ENCODE assay signal across 16 cellular contexts in the genomic region with DNA sequence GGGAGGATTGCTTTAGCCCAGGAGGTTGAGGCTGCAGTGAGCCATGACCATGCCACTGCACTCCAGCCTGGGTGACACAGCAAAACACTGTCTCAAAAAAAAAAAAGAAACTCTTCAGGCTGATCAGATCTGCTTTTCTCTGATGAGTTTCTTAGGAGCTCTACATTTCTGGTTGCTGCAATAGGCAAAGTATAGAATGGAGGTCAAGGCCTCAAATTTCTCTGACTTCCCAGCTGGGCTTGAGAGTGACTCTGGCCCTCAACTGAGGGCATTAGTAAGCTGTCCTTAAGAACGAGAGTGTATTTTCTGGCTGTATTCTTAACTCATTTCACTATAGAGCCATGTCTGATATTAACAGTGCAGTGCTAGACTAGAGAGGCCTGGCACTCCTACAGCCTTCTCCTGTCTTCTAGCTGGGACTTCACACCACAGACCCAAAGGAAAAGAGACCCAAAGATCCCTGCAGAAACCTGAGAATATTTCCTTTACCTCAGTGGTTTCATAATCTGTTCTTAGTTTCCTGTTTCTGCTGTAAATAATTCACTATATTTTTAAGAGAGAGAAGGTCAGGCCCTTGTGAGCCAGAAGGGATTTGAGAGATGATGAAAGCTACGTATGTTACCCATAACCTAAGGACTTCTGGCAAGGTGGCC. TPM values are rescaled to one million over a fixed set of nuclear protein-coding genes. Genes with fewer than 3 reads are reported as not detected.
DNase-seq lines count a peak whose midpoint lies in the region; ATAC-seq and TF ChIP-seq lines count a peak whose summit lies in the region.
"Had no signal": no experiment of that assay in that cellular context is flagged by ENCODE, and none has a peak within 500 bp of the region (broad histone marks: within the 10 kb centered on the region; RNA-seq: fewer than 3 reads in every experiment).

No MANE protein-coding gene starts in this region.

- peaks cover 21% of the 10 kb centered on the region for H3K9me3 Mint-ChIP-seq in nephron progenitor cell

- no peak overlapping the region for H3K4me3 Mint-ChIP-seq in nephron progenitor cell
- H3K4me3 Mint-ChIP-seq: activated naive CD8-positive, alpha-beta T cell treated with anti-CD3 and anti-CD28 coated beads, Interleukin-2, amount 10 ng/mL, durations not matched to agents 7 days and 5 days; HFFc6 had no signal

- peaks cover 9% of the 10 kb centered on the region for H3K36me3 Mint-ChIP-seq in nephron progenitor cell (ENCODE audit: low read depth)

- H3K27ac ChIP-seq in HL-60 (replicated peaks), result peak overlapping the region; percentile 74
- H3K27ac ChIP-seq: psoas muscle had no signal

- ATAC-seq in GM18909 (IDR thresholded peaks at IDR 0.05; ENCODE audit: poor library complexity, unreplicated experiment), result peak; percentile 82
- peak; percentile 53 for ATAC-seq in HG02610 (IDR thresholded peaks at IDR 0.05; ENCODE audit: unreplicated experiment)
- ATAC-seq: psoas muscle had no signal

- no peaks in the 10 kb centered on the region for H3K27me3 Mint-ChIP-seq in nephron progenitor cell (ENCODE audit: low read depth, poor library complexity)
- H3K27me3 Mint-ChIP-seq: activated naive CD8-positive, alpha-beta T cell treated with anti-CD3 and anti-CD28 coated beads, Interleukin-2, amount 10 ng/mL, durations not matched to agents 7 days and 5 days had no signal

- DNase-seq in HL-60 (ENCODE audit: low read depth in 1 of 2, low spot score in 1 of 2) (no peak), nephron progenitor cell (no peak), NCI-H748 treated with DMSO at 0.1 percent for 48 hours (lab: John Stamatoyannopoulos, UW) (no peak), DMS114 treated with DMSO at 0.1 percent for 48 hours (lab: John Stamatoyannopoulos, UW; ENCODE audit: unreplicated experiment) (no peak), NCI-H748 (lab: John Stamatoyannopoulos, UW; ENCODE audit: unreplicated experiment) (no peak), mesenteric fat pad (ENCODE audit: low spot score) (no peak)
- DNase-seq: activated CD4-positive, alpha-beta T cell treated with anti-CD3 and anti-CD28 coated beads, Interleukin-2, amount 50 U/mL, for 4 hours; activated naive CD8-positive, alpha-beta T cell treated with anti-CD3 and anti-CD28 coated beads, Interleukin-2, amount 10 ng/mL, durations not matched to agents 7 days and 5 days; dermis blood vessel endothelial cell; HFFc6; NCI-H526 treated with DMSO at 0.1 percent for 48 hours; psoas muscle had no signal

- no peaks in the 10 kb centered on the region for H3K27me3 ChIP-seq in HL-60 (ENCODE audit: insufficient read depth, poor library complexity, severe bottlenecking)

- TF ChIP-seq CTCF in HL-60 (IDR thresholded peaks at IDR 0.05; ENCODE audit: insufficient read depth, low read length) (no peak), nephron progenitor cell (IDR thresholded peaks at IDR 0.05) (no peak)

- peaks cover 20% of the 10 kb centered on the region for H3K4me1 Mint-ChIP-seq in nephron progenitor cell

- no peak overlapping the region for H3K4me3 ChIP-seq in HL-60 (replicated peaks; ENCODE audit: insufficient read depth, low read length)
- H3K4me3 ChIP-seq: psoas muscle had no signal

- H3K27ac Mint-ChIP-seq in nephron progenitor cell, result peak overlapping the region; percentile 48
- H3K27ac Mint-ChIP-seq: activated naive CD8-positive, alpha-beta T cell treated with anti-CD3 and anti-CD28 coated beads, Interleukin-2, amount 10 ng/mL, durations not matched to agents 7 days and 5 days; HFFc6 had no signal

RNA-seq across cellular contexts. Expression of a gene that starts 2.0 kb away (rescaled TPM):
- total RNA-seq in mesenteric fat pad, result 0.26 TPM
- total RNA-seq: glomerular endothelial cell, HFFc6, lung microvascular endothelial cell, psoas muscle had no signal
